In the genomic region with DNA sequence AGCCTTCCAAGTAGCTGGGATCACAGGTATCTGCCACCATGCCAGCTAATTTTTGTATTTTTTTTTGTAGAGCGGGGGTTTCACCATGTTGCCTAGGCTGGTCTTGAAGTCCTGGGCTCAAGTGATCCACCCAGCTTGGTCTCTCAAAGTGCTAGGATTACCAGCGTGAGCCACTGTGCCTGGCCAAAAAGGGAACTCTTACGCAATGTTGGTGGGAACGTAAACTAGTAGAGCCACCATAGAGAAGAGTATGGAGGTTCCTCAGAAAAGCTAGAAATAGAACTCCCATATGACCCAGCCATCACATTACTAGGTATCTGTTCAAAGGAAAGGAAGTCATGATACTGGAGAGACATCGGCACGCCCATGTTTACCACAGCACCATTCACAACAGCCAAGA, we compare ENCODE assay signal across 24 cellular contexts.
"Had no signal": no experiment of that assay in that cellular context is flagged by ENCODE, and none has a peak within 500 bp of the region (broad histone marks: within the 10 kb centered on the region; RNA-seq: fewer than 3 reads in every experiment).

No MANE protein-coding gene starts in this region.

- H3K27me3 Mint-ChIP-seq: naive B cell, progenitor cell of endocrine pancreas, type B pancreatic cell had no signal

- H3K4me3 ChIP-seq: dorsolateral prefrontal cortex, hepatocyte, left ventricle myocardium inferior, lung, pancreas, suprapubic skin, thyroid gland had no signal

- H3K79me2 ChIP-seq: hepatocyte had no signal

- H2AFZ ChIP-seq: hepatocyte had no signal

- H3K9me3 ChIP-seq: left ventricle myocardium inferior, pancreas, suprapubic skin, thyroid gland had no signal

- H3K4me3 Mint-ChIP-seq: naive B cell; nephron; stimulated activated effector memory CD8-positive, alpha-beta T cell treated with anti-CD3 and anti-CD28 coated beads, Interleukin-12 subunit alpha, Interleukin-12 subunit beta, amount 100 ng/mL, for 72 hours; type B pancreatic cell had no signal

- H3K4me1 ChIP-seq: left ventricle myocardium inferior, pancreas, suprapubic skin, thyroid gland had no signal

- H3K27me3 ChIP-seq: hepatocyte, pancreas, suprapubic skin, thyroid gland had no signal

- DNase-seq: dorsolateral prefrontal cortex; effector CD8-positive, alpha-beta T cell; foreskin melanocyte; head of caudate nucleus; kidney; left cardiac atrium; left ventricle myocardium inferior; mesendoderm; naive B cell; occipital lobe; pancreas; right cardiac atrium; stimulated activated CD4-positive, alpha-beta T cell treated with anti-CD3 and anti-CD28 coated beads, Interleukin-4, amount 100 ng/mL, for 1 hour; stimulated activated CD8-positive, alpha-beta memory T cell treated with anti-CD3 and anti-CD28 coated beads, Interleukin-4, amount 100 ng/mL, for 48 hours; stimulated activated naive CD8-positive, alpha-beta T cell treated with anti-CD3 and anti-CD28 coated beads, Interleukin-15, Interleukin-2, amounts not matched to agents 100 U/mL and 50 U/mL, for 24 hours; thyroid gland had no signal

- ATAC-seq: left cardiac atrium; pancreas; right cardiac atrium; stimulated activated effector memory CD8-positive, alpha-beta T cell treated with anti-CD3 and anti-CD28 coated beads, Interleukin-12 subunit alpha, Interleukin-12 subunit beta, amount 100 ng/mL, for 72 hours; stimulated activated naive CD8-positive, alpha-beta T cell treated with anti-CD3 and anti-CD28 coated beads, Interleukin-15, Interleukin-2, amounts not matched to agents 100 U/mL and 50 U/mL, for 24 hours had no signal

- H3K27ac Mint-ChIP-seq: nephron; progenitor cell of endocrine pancreas; stimulated activated effector memory CD8-positive, alpha-beta T cell treated with anti-CD3 and anti-CD28 coated beads, Interleukin-12 subunit alpha, Interleukin-12 subunit beta, amount 100 ng/mL, for 72 hours; type B pancreatic cell had no signal

- FAIRE-seq: kidney, pancreas, urothelium cell line had no signal

- H3K27ac ChIP-seq: dorsolateral prefrontal cortex, hepatocyte, left ventricle myocardium inferior, pancreas, suprapubic skin, thyroid gland had no signal

- H3K4me1 Mint-ChIP-seq: nephron had no signal

- H3K36me3 ChIP-seq: pancreas had no signal

- H3K9me3 Mint-ChIP-seq: stimulated activated effector memory CD8-positive, alpha-beta T cell treated with anti-CD3 and anti-CD28 coated beads, Interleukin-12 subunit alpha, Interleukin-12 subunit beta, amount 100 ng/mL, for 72 hours had no signal

- H3K4me2 ChIP-seq: hepatocyte had no signal
